8 cellular contexts compared by ENCODE assay signal in the genomic region with DNA sequence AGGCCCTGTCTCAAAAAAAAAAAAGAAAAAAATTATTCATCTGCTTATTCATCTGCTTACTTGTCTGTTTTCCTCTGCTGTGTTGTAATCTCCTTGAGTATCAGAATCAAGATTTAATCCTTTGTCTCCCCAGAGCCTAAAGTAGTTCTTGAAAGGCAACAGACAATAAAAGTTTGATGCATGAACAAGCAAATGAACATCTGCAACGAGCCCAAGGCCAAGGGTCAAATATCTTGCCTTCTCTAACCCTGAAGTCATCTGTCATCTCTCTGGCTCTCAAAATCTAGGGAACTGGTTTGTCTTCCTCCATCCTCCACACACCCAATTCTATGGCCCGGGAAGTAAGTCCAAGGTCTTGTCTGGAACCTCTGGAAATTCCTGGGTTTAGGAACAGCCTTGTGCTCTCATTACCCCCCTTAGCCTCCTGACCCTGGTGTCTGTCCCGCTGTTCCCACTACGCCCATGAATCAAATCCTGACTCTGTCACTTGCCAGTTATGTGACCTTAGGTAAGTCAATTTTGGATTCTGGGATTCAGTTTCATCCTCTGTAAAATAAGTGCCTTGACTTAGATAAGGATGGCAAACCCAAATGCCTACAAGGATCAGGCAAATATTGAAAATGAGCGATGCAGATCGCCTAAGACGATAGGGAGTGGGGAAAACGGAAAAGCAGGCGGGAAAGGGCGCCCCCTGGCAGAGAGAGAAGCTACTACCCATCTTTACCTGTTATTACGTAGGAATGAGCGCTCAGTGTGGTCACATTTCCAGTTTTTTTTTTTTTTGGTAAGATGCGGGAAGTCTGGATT.
DNase-seq lines count a peak whose midpoint lies in the region; ATAC-seq and TF ChIP-seq lines count a peak whose summit lies in the region.

No MANE protein-coding gene starts in this region.

- TF ChIP-seq CTCF in Caco-2 (IDR thresholded peaks at IDR 0.05; ENCODE audit: insufficient read depth in 1 of 2, low read depth in 1 of 2, low read length in 1 of 2, severe bottlenecking in 1 of 2, unreplicated experiment in 1 of 2) (peak; percentile 44 to 74), HFFc6 (IDR thresholded peaks at IDR 0.05) (peak; percentile 68), adrenal gland (IDR thresholded peaks at IDR 0.05) (peak; percentile 19 to 60 (median 56)), right lobe of liver (IDR thresholded peaks at IDR 0.05) (peak; percentile 48 to 56 (median 52)), lower leg skin (IDR thresholded peaks at IDR 0.05) (no peak)

- H3K36me3 ChIP-seq in Caco-2 (ENCODE audit: control insufficient read depth, insufficient read depth, low read length) (no peaks in the 10 kb centered on the region), adrenal gland (replicated peaks in 1 of 2) (no peaks in the 10 kb centered on the region), right lobe of liver (no peaks in the 10 kb centered on the region)

- H3K27me3 Mint-ChIP-seq in Caco-2 (ENCODE audit: insufficient read depth, unreplicated experiment) (no peaks in the 10 kb centered on the region), HFFc6 (ENCODE audit: insufficient read depth) (peaks cover 30% of the 10 kb centered on the region)

- H3K36me3 Mint-ChIP-seq in Caco-2 (ENCODE audit: insufficient read depth, unreplicated experiment) (peaks cover 11% of the 10 kb centered on the region), HFFc6 (ENCODE audit: low read depth) (no peaks in the 10 kb centered on the region)

- H3K4me1 Mint-ChIP-seq in Caco-2 (ENCODE audit: low read depth, unreplicated experiment) = peaks cover 27% of the 10 kb centered on the region
- H3K4me1 Mint-ChIP-seq in HFFc6 (ENCODE audit: low read depth) = peaks cover 12% of the 10 kb centered on the region; the same call in 1 of the 2 replicates

- H3K4me3 ChIP-seq in Caco-2 (ENCODE audit: low read depth, low read length) (no peak overlapping the region), adrenal gland (no peak overlapping the region), right lobe of liver (no peak overlapping the region), lower leg skin (ENCODE audit: low read depth, poor library complexity, severe bottlenecking) (no peak overlapping the region)

- 30 to 38% (median 32%) methylated on average over 13 of the region's 13 CpGs for WGBS in adrenal gland, 4 donors
- WGBS in right lobe of liver (ENCODE audit: insufficient coverage, low coverage, low lambda C conversion rate, missing lambda C conversion rate) = 23% methylated on average over 12 of the region's 13 CpGs
- 63 to 65% methylated on average over 13 of the region's 13 CpGs for WGBS in lower leg skin, 2 donors

- H3K9me3 ChIP-seq in Caco-2 = no peaks in the 10 kb centered on the region
- H3K9me3 ChIP-seq in adrenal gland (replicated peaks in 1 of 3) = no peaks in the 10 kb centered on the region
- no peaks in the 10 kb centered on the region for H3K9me3 ChIP-seq in right lobe of liver

- BruUV-seq in Caco-2 (replicated peaks; lab: Mats Ljungman, UMichigan) = no TSS peak

- H3K4me1 ChIP-seq in Caco-2 = peaks cover 6% of the 10 kb centered on the region
- no peaks in the 10 kb centered on the region for H3K4me1 ChIP-seq in adrenal gland (replicated peaks in 1 of 2)
- no peaks in the 10 kb centered on the region for H3K4me1 ChIP-seq in right lobe of liver

- CTCF ChIA-PET in Caco-2 (lab: Charles Lee) = interaction anchor here (0.6 to 1.1 kb wide), 5 partner anchors 28 to 265 kb away, joined by 3 to 4 read pairs (median 3); no protein-coding TSS in a partner anchor

- no peaks in the 10 kb centered on the region for H3K9me3 Mint-ChIP-seq in Caco-2 (ENCODE audit: unreplicated experiment)
- no peaks in the 10 kb centered on the region for H3K9me3 Mint-ChIP-seq in HFFc6

- no peak overlapping the region for H3K27ac Mint-ChIP-seq in Caco-2 (ENCODE audit: unreplicated experiment)
- no peak overlapping the region for H3K27ac Mint-ChIP-seq in HFFc6

- no peak overlapping the region for H3K27ac ChIP-seq in adrenal gland
- no peak overlapping the region for H3K27ac ChIP-seq in right lobe of liver

- POLR2A ChIA-PET in Caco-2 (lab: Charles Lee) = no interaction called here

- H3K4me3 Mint-ChIP-seq in Caco-2 (ENCODE audit: unreplicated experiment) (no peak overlapping the region), HFFc6 (no peak overlapping the region)

- H3K27me3 ChIP-seq in Caco-2 (replicated peaks; ENCODE audit: control insufficient read depth, insufficient read depth, low read length) (no peaks in the 10 kb centered on the region), adrenal gland (peaks cover 7% of the 10 kb centered on the region), right lobe of liver (no peaks in the 10 kb centered on the region)

- DNase-seq in Caco-2 = peak; percentile 47 to 67
- DNase-seq in HFFc6 = no peak
- DNase-seq in adrenal gland = peak in 5 of 7 donors; percentile 14 to 61 (median 38)
- peak in 1 of 3 donors; percentile 24 for DNase-seq in right lobe of liver
- DNase-seq in GDM1 (lab: John Stamatoyannopoulos, UW) = no peak
- no peak for DNase-seq in lower leg skin (ENCODE audit: low spot score in 2 of 2)
- no peak for DNase-seq in NCI-H1105 (lab: John Stamatoyannopoulos, UW)

- intact Hi-C loops in Caco-2 (cut with micrococcal nuclease; ENCODE audit: unreplicated experiment) (loop anchor here (1.0 to 5.0 kb wide), 5 partner anchors 89 to 199 kb away; a partner anchor contains a TSS), adrenal gland (cut with DNase I) (loop anchor here (5.0 kb wide), 1 partner anchor 200 kb away; no protein-coding TSS in a partner anchor), right lobe of liver (cut with DNase I) (loop anchor here in 1 of 2 donors (10.0 kb wide), 1 partner anchor 192 kb away; no protein-coding TSS in a partner anchor), lower leg skin (cut with DNase I; ENCODE audit: low total_unique reads) (no loop called here)

- no peak for TF ChIP-seq POLR2A in adrenal gland (IDR thresholded peaks at IDR 0.05)
- no peak for TF ChIP-seq POLR2A in right lobe of liver (IDR thresholded peaks at IDR 0.05)
- no peak for TF ChIP-seq POLR2A in lower leg skin (IDR thresholded peaks at IDR 0.05)

- ATAC-seq in right lobe of liver (peak; percentile 51 to 74 (median 66)), GM19023 (IDR thresholded peaks at IDR 0.05; ENCODE audit: unreplicated experiment) (no peak)

Comparison
In these comparisons a context has a peak if more than half of its experiments do, and no peak if none do; other contexts are left out.
1. DNase-seq: peak in Caco-2 (2 of 2) and adrenal gland (5 of 7); none in HFFc6 (single experiment), GDM1 (single experiment), lower leg skin (0 of 2) and NCI-H1105 (single experiment).
2. CTCF ChIP-seq: peak in Caco-2 (2 of 2), HFFc6 (single experiment), adrenal gland (6 of 6) and right lobe of liver (4 of 4); none in lower leg skin (0 of 3).